Comparison of ENCODE assay signal across 1 cellular context in genomic region chr3:126357299-126358037, GRCh38.
TF ChIP-seq lines count a peak whose summit lies in the region.

KLF15 (minus strand) TSS chr3:126357408; CDS start chr3:126352922, 4,486 bp downstream.

TF ChIP-seq in HepG2, 621 proteins besides CTCF, POLR2A, EP300 and RAD21 (continued from another document):
- TF ChIP-seq PHF5A (CRISPR knock-in tag; IDR thresholded peaks at IDR 0.05; ENCODE audit: low read depth, unreplicated experiment) (no peak), KAT2B (IDR thresholded peaks at IDR 0.05; ENCODE audit: borderline replicate concordance, low read depth, low read length) (no peak), KLF15 (CRISPR knock-in tag; IDR thresholded peaks at IDR 0.05; ENCODE audit: borderline replicate concordance) (no peak), ZNF567 (CRISPR knock-in tag; IDR thresholded peaks at IDR 0.05; ENCODE audit: borderline replicate concordance) (no peak), RNF2 (conservative IDR thresholded peaks at IDR 0.05; ENCODE audit: low read depth) (0 out of 2 replicates have a peak, but pooled peaks have one; percentile 13), SUZ12 (IDR thresholded peaks at IDR 0.05; ENCODE audit: low read depth, low read length) (no peak), ZNF761 (CRISPR knock-in tag; conservative IDR thresholded peaks at IDR 0.05) (no peak), PHF21A (CRISPR knock-in tag; IDR thresholded peaks at IDR 0.05) (no peak), SP1 (IDR thresholded peaks at IDR 0.05) (no peak), SP1 (CRISPR knock-in tag; IDR thresholded peaks at IDR 0.05) (peak; percentile 18; the same call in 1 of the 2 replicates), ZNF678 (CRISPR knock-in tag; IDR thresholded peaks at IDR 0.05) (no peak), ZNF441 (CRISPR knock-in tag; IDR thresholded peaks at IDR 0.05; ENCODE audit: borderline replicate concordance) (no peak), ZUFSP (CRISPR knock-in tag; IDR thresholded peaks at IDR 0.05; ENCODE audit: borderline replicate concordance) (no peak), ZBTB43 (CRISPR knock-in tag; conservative IDR thresholded peaks at IDR 0.05) (no peak), SMAD3 (CRISPR knock-in tag; IDR thresholded peaks at IDR 0.05) (no peak), SMAD9 (CRISPR knock-in tag; IDR thresholded peaks at IDR 0.05) (no peak), MED8 (CRISPR knock-in tag; IDR thresholded peaks at IDR 0.05; ENCODE audit: insufficient replicate concordance) (no peak), NFYB (CRISPR knock-in tag; IDR thresholded peaks at IDR 0.05) (peak; percentile 54; the same call in 1 of the 2 replicates), ZNF354B (CRISPR knock-in tag; IDR thresholded peaks at IDR 0.05) (no peak), E2F1 (CRISPR knock-in tag; IDR thresholded peaks at IDR 0.05) (no peak), ZNF768 (CRISPR knock-in tag; IDR thresholded peaks at IDR 0.05) (0 out of 2 replicates have a peak, but pooled peaks have one; percentile 25), POGZ (CRISPR knock-in tag; IDR thresholded peaks at IDR 0.05) (no peak), ZNF629 (CRISPR knock-in tag; conservative IDR thresholded peaks at IDR 0.05) (no peak), AGO2 (optimal IDR thresholded peaks at IDR 0.05; ENCODE audit: low read depth, low read length) (no peak), CBX2 (IDR thresholded peaks at IDR 0.05; ENCODE audit: low read depth, low read length) (no peak), CBX2 (CRISPR knock-in tag; IDR thresholded peaks at IDR 0.05; ENCODE audit: low read depth) (no peak), NAIF1 (CRISPR knock-in tag; IDR thresholded peaks at IDR 0.05; ENCODE audit: borderline replicate concordance) (peak; percentile 89), SP4 (CRISPR knock-in tag; IDR thresholded peaks at IDR 0.05) (peak; percentile 24; the same call in 1 of the 2 replicates), ZNF274 (CRISPR knock-in tag; IDR thresholded peaks at IDR 0.05) (peak; percentile 62; the same call in 1 of the 2 replicates), ZNF30 (CRISPR knock-in tag; IDR thresholded peaks at IDR 0.05) (no peak)
